In genomic region chr1:211737115-211738035, GRCh38 we compare ENCODE assay signal across 20 cellular contexts.
A peak's percentile ranks its signal among the peaks of the same experiment; 100 is the strongest.
DNase-seq lines count a peak whose midpoint lies in the region; ATAC-seq and TF ChIP-seq lines count a peak whose summit lies in the region.
"Had no signal": no experiment of that assay in that cellular context is flagged by ENCODE, and none has a peak within 500 bp of the region (broad histone marks: within the 10 kb centered on the region; RNA-seq: fewer than 3 reads in every experiment).

No MANE protein-coding gene starts in this region.

- H3K4me1 Mint-ChIP-seq in stimulated activated naive CD8-positive, alpha-beta T cell treated with anti-CD3 and anti-CD28 coated beads, Interleukin-15, amount 100 ng/mL, for 72 hours, result peaks cover 54% of the 10 kb centered on the region
- H3K4me1 Mint-ChIP-seq in type B pancreatic cell (ENCODE audit: unreplicated experiment), result peaks cover 37% of the 10 kb centered on the region

- H3K9ac ChIP-seq in mesendoderm (ENCODE audit: low read length), result no peak overlapping the region

- peak overlapping the region in 1 of 2 donors; percentile 45 for H3K4me3 Mint-ChIP-seq in stimulated activated naive CD8-positive, alpha-beta T cell treated with anti-CD3 and anti-CD28 coated beads, Interleukin-15, amount 100 ng/mL, for 72 hours
- H3K4me3 Mint-ChIP-seq in type B pancreatic cell, result peak overlapping the region; percentile 5
- H3K4me3 Mint-ChIP-seq: activated naive CD4-positive, alpha-beta T cell treated with anti-CD3 and anti-CD28 coated beads for 36 hours; dendritic cell treated with granulocyte-macrophage colony-stimulating factor and Interleukin-4, amounts not matched to agents 40 ng/mL and 50 ng/mL, for 4 days had no signal

- no peaks in the 10 kb centered on the region for H3K9me3 Mint-ChIP-seq in stimulated activated naive CD8-positive, alpha-beta T cell treated with anti-CD3 and anti-CD28 coated beads, Interleukin-15, amount 100 ng/mL, for 72 hours
- peaks cover 7% of the 10 kb centered on the region for H3K9me3 Mint-ChIP-seq in type B pancreatic cell
- H3K9me3 Mint-ChIP-seq: activated naive CD4-positive, alpha-beta T cell treated with anti-CD3 and anti-CD28 coated beads for 36 hours; dendritic cell treated with granulocyte-macrophage colony-stimulating factor and Interleukin-4, amounts not matched to agents 40 ng/mL and 50 ng/mL, for 4 days had no signal

- no peak overlapping the region for H4K8ac ChIP-seq in mesendoderm (ENCODE audit: low read depth, low read length)

- H3K79me1 ChIP-seq in mesendoderm (ENCODE audit: low read length), result no peaks in the 10 kb centered on the region

- no peak for TF ChIP-seq CTCF in type B pancreatic cell (conservative IDR thresholded peaks at IDR 0.05)

- H3K79me2 ChIP-seq in mesendoderm (ENCODE audit: control insufficient read depth, insufficient read depth, low read length), result no peaks in the 10 kb centered on the region

- ATAC-seq in stimulated activated naive CD8-positive, alpha-beta T cell treated with anti-CD3 and anti-CD28 coated beads, Interleukin-15, amount 100 ng/mL, for 72 hours, result no peak
- ATAC-seq in stimulated activated naive CD8-positive, alpha-beta T cell treated with anti-CD3 and anti-CD28 coated beads, Interleukin-15, Interleukin-2, amounts not matched to agents 100 U/mL and 50 U/mL, for 24 hours, result no peak
- no peak for ATAC-seq in GM19452 (IDR thresholded peaks at IDR 0.05; ENCODE audit: unreplicated experiment)
- ATAC-seq: mucosa of descending colon had no signal

- no peak overlapping the region for H3K4me2 ChIP-seq in mesendoderm (ENCODE audit: low read length)

- H3K18ac ChIP-seq in mesendoderm (ENCODE audit: low read length), result no peak overlapping the region

- H2BK5ac ChIP-seq in mesendoderm (ENCODE audit: low read length), result no peak overlapping the region

- H4K5ac ChIP-seq in mesendoderm (ENCODE audit: low read length), result no peak overlapping the region

- no peak overlapping the region for H3K4me3 ChIP-seq in mesendoderm (ENCODE audit: low read length)
- H3K4me3 ChIP-seq: mucosa of descending colon, ovary, uterus had no signal

- H3K56ac ChIP-seq in mesendoderm (ENCODE audit: low read length), result peak overlapping the region; percentile 39

- no peaks in the 10 kb centered on the region for H3K36me3 Mint-ChIP-seq in type B pancreatic cell

- H3K36me3 ChIP-seq in mesendoderm (ENCODE audit: control insufficient read depth, insufficient read depth, low read length), result no peaks in the 10 kb centered on the region
- H3K36me3 ChIP-seq: ovary, uterus had no signal

- H3K4me1 ChIP-seq in mesendoderm (ENCODE audit: control insufficient read depth, low read depth, low read length), result peaks cover 4% of the 10 kb centered on the region
- H3K4me1 ChIP-seq: uterus had no signal

- H3K27me3 ChIP-seq in mesendoderm (ENCODE audit: insufficient read depth, low read length, poor library complexity), result no peaks in the 10 kb centered on the region
- H3K27me3 ChIP-seq: ovary, uterus had no signal

- H3K27ac ChIP-seq in mesendoderm (ENCODE audit: low read depth, low read length), result no peak overlapping the region
- H3K27ac ChIP-seq: epithelial cell of prostate, ovary, uterus had no signal

- H2AK5ac ChIP-seq in mesendoderm (ENCODE audit: low read length), result peak overlapping the region; percentile 50

- H3K23ac ChIP-seq in mesendoderm (ENCODE audit: low read length), result no peak overlapping the region

- no peak overlapping the region for H3K4ac ChIP-seq in mesendoderm (ENCODE audit: low read depth, low read length)

- no peak overlapping the region for H2BK15ac ChIP-seq in mesendoderm (replicated peaks; ENCODE audit: low read depth)

- no peak overlapping the region for H2BK120ac ChIP-seq in mesendoderm (ENCODE audit: low read depth, low read length)

- no peaks in the 10 kb centered on the region for H3K27me3 Mint-ChIP-seq in stimulated activated naive CD8-positive, alpha-beta T cell treated with anti-CD3 and anti-CD28 coated beads, Interleukin-15, amount 100 ng/mL, for 72 hours
- H3K27me3 Mint-ChIP-seq in type B pancreatic cell, result no peaks in the 10 kb centered on the region

- WGBS in mesendoderm (ENCODE audit: extremely low coverage, insufficient coverage, low lambda C conversion rate), result no CpG with 5 or more reads among the region's 15 CpGs

- no peak for DNase-seq in stimulated activated naive CD8-positive, alpha-beta T cell treated with anti-CD3 and anti-CD28 coated beads, Interleukin-15, amount 100 ng/mL, for 72 hours
- DNase-seq in stimulated activated naive CD8-positive, alpha-beta T cell treated with anti-CD3 and anti-CD28 coated beads, Interleukin-15, Interleukin-2, amounts not matched to agents 100 U/mL and 50 U/mL, for 24 hours, result no peak
- peak in 36 of 58 donors; percentile 9 to 79 (median 49) for DNase-seq in anterior cingulate cortex (lab: John Stamatoyannopoulos, UW)
- DNase-seq in mesendoderm, result no peak
- DNase-seq in type B pancreatic cell (ENCODE audit: extremely low spot score, unreplicated experiment), result no peak
- no peak for DNase-seq in GM19238 (ENCODE audit: insufficient read length, low spot score)
- no peak for DNase-seq in activated CD4-positive, CD25-positive, alpha-beta regulatory T cell (lab: John Stamatoyannopoulos, UW)
- DNase-seq: activated CD8-positive, alpha-beta memory T cell treated with anti-CD3 and anti-CD28 coated beads, Interleukin-2, amount 50 U/mL, for 48 hours; activated naive CD4-positive, alpha-beta T cell treated with anti-CD3 and anti-CD28 coated beads for 36 hours; EL; foreskin melanocyte; left cardiac atrium; mucosa of descending colon; NCI-H1417 treated with DMSO at 0.1 percent for 48 hours; stimulated activated CD4-positive, alpha-beta T cell treated with anti-CD3 and anti-CD28 coated beads, Interleukin-2, amount 100 ng/mL, for 24 hours; uterus had no signal

- H3K27ac Mint-ChIP-seq in stimulated activated naive CD8-positive, alpha-beta T cell treated with anti-CD3 and anti-CD28 coated beads, Interleukin-15, amount 100 ng/mL, for 72 hours, result peak overlapping the region; percentile 5 to 23
- H3K27ac Mint-ChIP-seq in type B pancreatic cell, result no peak overlapping the region
- H3K27ac Mint-ChIP-seq: activated naive CD4-positive, alpha-beta T cell treated with anti-CD3 and anti-CD28 coated beads for 36 hours; dendritic cell treated with granulocyte-macrophage colony-stimulating factor and Interleukin-4, amounts not matched to agents 40 ng/mL and 50 ng/mL, for 4 days had no signal

Comparison
In these comparisons a context has a peak if more than half of its experiments do, and no peak if none do; other contexts are left out.
1. DNase-seq: peak in anterior cingulate cortex (36 of 58); none in stimulated activated naive CD8-positive, alpha-beta T cell treated with anti-CD3 and anti-CD28 coated beads, Interleukin-15, amount 100 ng/mL, for 72 hours (0 of 2), stimulated activated naive CD8-positive, alpha-beta T cell treated with anti-CD3 and anti-CD28 coated beads, Interleukin-15, Interleukin-2, amounts not matched to agents 100 U/mL and 50 U/mL, for 24 hours (single experiment), mesendoderm (single experiment), type B pancreatic cell (single experiment), GM19238 (single experiment) and activated CD4-positive, CD25-positive, alpha-beta regulatory T cell (0 of 4).